In the genomic region with DNA sequence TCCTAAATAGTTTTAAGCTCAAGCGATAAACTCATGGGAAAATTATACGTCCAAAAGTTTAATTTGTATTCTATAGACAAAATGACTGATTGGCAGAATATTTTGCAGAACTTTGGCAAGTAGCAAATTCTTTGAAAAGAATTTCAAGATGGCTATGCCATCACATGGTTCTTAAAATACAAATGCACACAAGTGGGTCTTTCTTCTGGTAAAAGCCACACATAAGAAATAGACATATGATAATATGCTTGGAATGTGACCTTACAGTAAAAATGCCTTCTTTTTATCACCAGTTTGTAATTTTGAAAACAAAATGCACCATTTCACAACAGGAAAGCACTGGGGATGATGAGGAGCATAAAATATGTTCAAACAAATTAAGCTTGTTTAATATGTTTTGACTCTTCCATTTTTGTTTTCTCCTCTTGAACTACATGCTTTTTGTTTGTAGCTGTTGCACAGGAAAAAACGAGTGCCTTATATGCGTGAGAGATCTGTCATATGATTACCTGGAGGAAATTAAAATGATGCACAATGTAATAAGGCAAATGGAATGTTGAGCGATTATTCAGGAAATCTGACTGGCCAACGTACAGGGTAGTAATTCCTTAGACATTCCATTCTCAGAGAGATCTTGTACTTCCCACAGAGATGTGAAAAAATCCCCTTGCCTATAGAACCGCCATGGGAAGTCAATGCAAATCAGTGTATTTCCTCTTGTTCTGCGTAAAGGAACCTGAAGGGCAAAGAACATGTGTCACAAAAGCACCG, we compare ENCODE assay signal across 16 cellular contexts.
DNase-seq lines count a peak whose midpoint lies in the region; ATAC-seq and TF ChIP-seq lines count a peak whose summit lies in the region.
"Had no signal": no experiment of that assay in that cellular context is flagged by ENCODE, and none has a peak within 500 bp of the region (broad histone marks: within the 10 kb centered on the region; RNA-seq: fewer than 3 reads in every experiment).

No MANE protein-coding gene starts in this region.

- no peaks in the 10 kb centered on the region for H4K20me1 ChIP-seq in PC-3 (ENCODE audit: low read length)

- no peak overlapping the region for H3K14ac ChIP-seq in neuronal stem cell (ENCODE audit: low read length)

- H3K79me1 ChIP-seq in neuronal stem cell (ENCODE audit: low read depth, low read length): no peaks in the 10 kb centered on the region

- no peak overlapping the region for H4K91ac ChIP-seq in neuronal stem cell (ENCODE audit: low read depth, low read length, poor library complexity)

- no peak overlapping the region for H2BK120ac ChIP-seq in neuronal stem cell (ENCODE audit: low read depth, low read length)

- no TSS peak for BruUV-seq in PC-3 (replicated peaks; lab: Mats Ljungman, UMichigan)

- no peak overlapping the region for H2AK5ac ChIP-seq in neuronal stem cell (ENCODE audit: low read depth, low read length)

- intact Hi-C loops in PC-3 (cut with micrococcal nuclease): no loop called here

- POLR2A ChIA-PET in PC-3 (lab: Charles Lee; ENCODE audit: unreplicated experiment): no interaction called here

- H2BK12ac ChIP-seq in neuronal stem cell (ENCODE audit: low read length): no peak overlapping the region

- no peak overlapping the region for H3K4ac ChIP-seq in neuronal stem cell (ENCODE audit: low read length)

- H3K9me2 ChIP-seq in PC-3 (replicated peaks; ENCODE audit: low read length): no peaks in the 10 kb centered on the region

- H2BK5ac ChIP-seq in neuronal stem cell (ENCODE audit: low read length): no peak overlapping the region

- CTCF ChIA-PET in PC-3 (lab: Charles Lee): no interaction called here

- H3K9ac ChIP-seq in PC-3 (ENCODE audit: low read length): peak overlapping the region; percentile 55
- no peak overlapping the region for H3K9ac ChIP-seq in neuronal stem cell (ENCODE audit: low read depth, low read length, poor library complexity)
- H3K9ac ChIP-seq: KMS-11 had no signal

- H2AFZ ChIP-seq in PC-3 (ENCODE audit: low read length): peak overlapping the region; percentile 20
- H2AFZ ChIP-seq in neuronal stem cell (ENCODE audit: low read length): no peak overlapping the region

- no peaks in the 10 kb centered on the region for H3K27me3 ChIP-seq in PC-3 (ENCODE audit: low read length)
- no peaks in the 10 kb centered on the region for H3K27me3 ChIP-seq in neuronal stem cell (ENCODE audit: control insufficient read depth in 3 of 3, insufficient read depth in 3 of 3, low read depth in 1 of 3, low read length in 3 of 3)
- H3K27me3 ChIP-seq in MG63: no peaks in the 10 kb centered on the region
- H3K27me3 ChIP-seq: esophagus muscularis mucosa had no signal

- H3K79me2 ChIP-seq in PC-3 (ENCODE audit: low read length): no peaks in the 10 kb centered on the region

- H3K4me3 ChIP-seq in PC-3 (ENCODE audit: low read length) (no peak overlapping the region), neuronal stem cell (ENCODE audit: low read length in 2 of 2) (no peak overlapping the region), MG63 (no peak overlapping the region)
- H3K4me3 ChIP-seq: esophagus muscularis mucosa had no signal

- H3K4me1 ChIP-seq in PC-3 (ENCODE audit: insufficient read depth, low read length) (peaks cover 19% of the 10 kb centered on the region), neuronal stem cell (ENCODE audit: control insufficient read depth in 2 of 2, insufficient read depth in 1 of 2, low read depth in 1 of 2, low read length in 2 of 2) (peaks cover 0 to 5% of the 10 kb centered on the region in 2 donors)
- H3K4me1 ChIP-seq: esophagus muscularis mucosa had no signal

- ATAC-seq in PC-3: peak; percentile 90
- ATAC-seq in stimulated activated naive CD8-positive, alpha-beta T cell treated with anti-CD3 and anti-CD28 coated beads, Interleukin-15, Interleukin-2, amounts not matched to agents 100 U/mL and 50 U/mL, for 24 hours: no peak
- ATAC-seq: left colon had no signal

- H2BK15ac ChIP-seq in neuronal stem cell (ENCODE audit: low read length): no peak overlapping the region

- H3F3A ChIP-seq in PC-3 (ENCODE audit: low read length, unreplicated experiment): no peaks in the 10 kb centered on the region

- DNase-seq in ELR (ENCODE audit: low read depth) (peak; percentile 99), PC-3 (peak; percentile 96), dermis blood vessel endothelial cell (peak; percentile 99), neuronal stem cell (ENCODE audit: low spot score) (peak; percentile 17), erythroblast (lab: John Stamatoyannopoulos, UW) (no peak), MG63 (no peak), Kasumi-1 (lab: John Stamatoyannopoulos, UW) (no peak)
- no peak for DNase-seq in stimulated activated naive CD8-positive, alpha-beta T cell treated with anti-CD3 and anti-CD28 coated beads, Interleukin-15, Interleukin-2, amounts not matched to agents 100 U/mL and 50 U/mL, for 24 hours
- DNase-seq: activated CD4-positive, alpha-beta memory T cell treated with anti-CD3 and anti-CD28 coated beads for 36 hours; activated naive CD8-positive, alpha-beta T cell treated with anti-CD3 and anti-CD28 coated beads, Interleukin-2, amount 10 ng/mL, durations not matched to agents 7 days and 5 days; DMS 273 treated with DMSO at 0.1 percent for 48 hours; left colon; NCI-H510A; posterior cingulate gyrus had no signal

- H3K36me3 ChIP-seq in PC-3 (ENCODE audit: low read depth, low read length): no peaks in the 10 kb centered on the region
- H3K36me3 ChIP-seq in neuronal stem cell (replicated peaks in 1 of 2; ENCODE audit: control insufficient read depth in 2 of 2, insufficient read depth in 2 of 2, low read length in 2 of 2): no peaks in the 10 kb centered on the region
- no peaks in the 10 kb centered on the region for H3K36me3 ChIP-seq in MG63
- H3K36me3 ChIP-seq: esophagus muscularis mucosa had no signal

- WGBS in neuronal stem cell (ENCODE audit: extremely low coverage in 2 of 2, insufficient read length in 2 of 2, insufficient replicate concordance in 1 of 2), 2 donors: no CpG with 5 or more reads among the region's 9 CpGs

- H3K23ac ChIP-seq in neuronal stem cell (ENCODE audit: low read depth, low read length, poor library complexity): no peak overlapping the region

- TF ChIP-seq POLR2A in erythroblast (IDR thresholded peaks at IDR 0.05; ENCODE audit: low read length): no peak

- TF ChIP-seq CTCF in PC-3 (conservative IDR thresholded peaks at IDR 0.05; ENCODE audit: low read depth, low read length): no peak

- H3K9me3 ChIP-seq in PC-3 (ENCODE audit: low read length) (no peaks in the 10 kb centered on the region), neuronal stem cell (replicated peaks in 1 of 2; ENCODE audit: control insufficient read depth in 2 of 2, insufficient read depth in 1 of 2, low read depth in 1 of 2, low read length in 2 of 2) (peaks cover 0 to 2% of the 10 kb centered on the region in 2 donors), MG63 (no peaks in the 10 kb centered on the region)
- H3K9me3 ChIP-seq: esophagus muscularis mucosa had no signal

- peak overlapping the region; percentile 87 for H3K27ac ChIP-seq in PC-3 (ENCODE audit: low read length)
- H3K27ac ChIP-seq in neuronal stem cell (replicated peaks; ENCODE audit: low read length): no peak overlapping the region
- H3K27ac ChIP-seq: esophagus muscularis mucosa, KMS-11 had no signal

- H3K18ac ChIP-seq in neuronal stem cell (ENCODE audit: low read length): no peak overlapping the region

- H4K8ac ChIP-seq in neuronal stem cell (ENCODE audit: low read depth, low read length): no peak overlapping the region

- H3K4me2 ChIP-seq in PC-3 (ENCODE audit: low read length): peak overlapping the region; percentile 50
- no peak overlapping the region for H3K4me2 ChIP-seq in neuronal stem cell (ENCODE audit: insufficient read depth, low read length, poor library complexity, severe bottlenecking)
- H3K4me2 ChIP-seq: KMS-11 had no signal

Comparison
In these comparisons a context has a peak if more than half of its experiments do, and no peak if none do; other contexts are left out.
1. DNase-seq: peak in ELR (single experiment), PC-3 (single experiment), dermis blood vessel endothelial cell (single experiment) and neuronal stem cell (single experiment); none in stimulated activated naive CD8-positive, alpha-beta T cell treated with anti-CD3 and anti-CD28 coated beads, Interleukin-15, Interleukin-2, amounts not matched to agents 100 U/mL and 50 U/mL, for 24 hours (single experiment), erythroblast (0 of 2), MG63 (single experiment) and Kasumi-1 (0 of 2).